Comparison of ENCODE assay signal across 2 cellular contexts in genomic region chr7:5420108-5420840, GRCh38.
TF ChIP-seq lines count a peak whose summit lies in the region.

No MANE protein-coding gene starts in this region.

TF ChIP-seq in A549, 52 proteins besides CTCF, POLR2A, EP300 and RAD21:
- TF ChIP-seq RNF2 (IDR thresholded peaks at IDR 0.05; ENCODE audit: borderline replicate concordance, low read depth) (peak; percentile 63; the same call in 1 of the 2 replicates), REST (IDR thresholded peaks at IDR 0.05) (no peak), RCOR1 (IDR thresholded peaks at IDR 0.05; ENCODE audit: low read depth, low read length) (no peak), NR3C1 (IDR thresholded peaks at IDR 0.05) (no peak)

TF ChIP-seq in GM12878, 131 proteins besides CTCF, POLR2A, EP300 and RAD21:
- TF ChIP-seq GATAD2B (conservative IDR thresholded peaks at IDR 0.05; ENCODE audit: low read depth) (no peak), BHLHE40 (IDR thresholded peaks at IDR 0.05; ENCODE audit: borderline replicate concordance in 1 of 2, low read depth in 2 of 2, low read length in 1 of 2) (peak in 1 of 2 experiments; percentile 16; a peak in 1 of 4 replicates), EZH2 (IDR thresholded peaks at IDR 0.05; ENCODE audit: borderline replicate concordance, control insufficient read depth, low read depth, low read length) (0 out of 2 replicates have a peak, but pooled peaks have one; percentile 57), CHD4 (IDR thresholded peaks at IDR 0.05) (no peak)
